ENCODE assay signal across 20 cellular contexts in genomic region chr16:83830769-83831450, GRCh38.
"Had no signal": no experiment of that assay in that cellular context is flagged by ENCODE, and none has a peak within 500 bp of the region (broad histone marks: within the 10 kb centered on the region; RNA-seq: fewer than 3 reads in every experiment).

No MANE protein-coding gene starts in this region.

- FAIRE-seq: urothelium cell line had no signal

- H3K27ac Mint-ChIP-seq: memory B cell; natural killer cell treated with Interleukin-12 subunit alpha and Interleukin-12 subunit beta and Interleukin-15 and Interleukin-18, amount 100 ng/mL, for 72 hours; type B pancreatic cell had no signal

- ATAC-seq: left lung; lower lobe of right lung; natural killer cell treated with Interleukin-12 subunit alpha and Interleukin-12 subunit beta and Interleukin-15 and Interleukin-18, amount 100 ng/mL, for 72 hours; sciatic nerve; stimulated activated naive CD8-positive, alpha-beta T cell treated with anti-CD3 and anti-CD28 coated beads, Interleukin-15, Interleukin-2, amounts not matched to agents 100 U/mL and 50 U/mL, for 24 hours had no signal

- H3K9ac ChIP-seq: neural progenitor cell had no signal

- H3K27me3 Mint-ChIP-seq: memory B cell, type B pancreatic cell had no signal

- DNase-seq: effector CD4-positive, alpha-beta T cell; foreskin melanocyte; islet precursor cell; left lung; lower lobe of right lung; midbrain; nucleus accumbens; ovary; stimulated activated CD4-positive, alpha-beta T cell treated with anti-CD3 and anti-CD28 coated beads, Interleukin-12 subunit alpha, Interleukin-12 subunit beta, amount 100 ng/mL, for 4 hours; stimulated activated naive CD8-positive, alpha-beta T cell treated with anti-CD3 and anti-CD28 coated beads, Interleukin-15, Interleukin-2, amounts not matched to agents 100 U/mL and 50 U/mL, for 24 hours; thyroid gland had no signal

- H3K27ac ChIP-seq: coronary artery, left lung, lower lobe of right lung, neural progenitor cell, ovary, skin epidermis, suprapubic skin, thyroid gland had no signal

- H3K36me3 ChIP-seq: left lung, lower lobe of right lung, neural progenitor cell, ovary, suprapubic skin, thyroid gland had no signal

- H3K4me2 ChIP-seq: neural progenitor cell had no signal

- H3K36me3 Mint-ChIP-seq: memory B cell; natural killer cell treated with Interleukin-12 subunit alpha and Interleukin-12 subunit beta and Interleukin-15 and Interleukin-18, amount 100 ng/mL, for 72 hours had no signal

- H3K9me3 ChIP-seq: left lung, lower lobe of right lung, ovary, suprapubic skin, thyroid gland had no signal

- H3K4me3 ChIP-seq: coronary artery, left lung, lower lobe of right lung, neural progenitor cell, ovary, skin epidermis, suprapubic skin, thyroid gland had no signal

- H3K9me3 Mint-ChIP-seq: memory B cell; natural killer cell treated with Interleukin-12 subunit alpha and Interleukin-12 subunit beta and Interleukin-15 and Interleukin-18, amount 100 ng/mL, for 72 hours; type B pancreatic cell had no signal

- H3K4me3 Mint-ChIP-seq: memory B cell; natural killer cell treated with Interleukin-12 subunit alpha and Interleukin-12 subunit beta and Interleukin-15 and Interleukin-18, amount 100 ng/mL, for 72 hours; neural progenitor cell; type B pancreatic cell had no signal

- H3K27me3 ChIP-seq: left lung, neural progenitor cell, ovary, thyroid gland had no signal

- H2AFZ ChIP-seq: neural progenitor cell had no signal

- H3K4me1 ChIP-seq: neural progenitor cell, thyroid gland had no signal
